21 cellular contexts compared by ENCODE assay signal in genomic region chr11:56401858-56402461, GRCh38. TPM values are rescaled to one million over a fixed set of nuclear protein-coding genes. Genes with fewer than 3 reads are reported as not detected.
"Had no signal": no experiment of that assay in that cellular context is flagged by ENCODE, and none has a peak within 500 bp of the region (broad histone marks: within the 10 kb centered on the region; RNA-seq: fewer than 3 reads in every experiment).

No MANE protein-coding gene starts in this region.

RNA-seq across cellular contexts. Expression of gene OR5AL1, which starts 10.5 kb away (rescaled TPM):
- total RNA-seq: naive thymus-derived CD4-positive, alpha-beta T cell; natural killer cell; omental fat pad; osteocyte; pancreas; progenitor cell of endocrine pancreas; psoas muscle; renal cortical epithelial cell; sciatic nerve; smooth muscle cell; spleen; stomach; subcutaneous adipose tissue; temporal lobe; thoracic aorta; thyroid gland; tibial nerve; upper lobe of left lung; ureter; vagina had no signal
- polyA plus RNA-seq: naive thymus-derived CD4-positive, alpha-beta T cell; neural cell; pancreas; psoas muscle; smooth muscle cell; spleen; stomach had no signal

RNA-seq across cellular contexts. Expression of gene OR8U1, which starts 26.5 kb away (rescaled TPM):
- total RNA-seq: naive thymus-derived CD4-positive, alpha-beta T cell; natural killer cell; omental fat pad; osteocyte; pancreas; progenitor cell of endocrine pancreas; psoas muscle; renal cortical epithelial cell; sciatic nerve; smooth muscle cell; spleen; stomach; subcutaneous adipose tissue; temporal lobe; thoracic aorta; thyroid gland; tibial nerve; upper lobe of left lung; ureter; vagina had no signal
- polyA plus RNA-seq: naive thymus-derived CD4-positive, alpha-beta T cell; neural cell; psoas muscle; smooth muscle cell; spleen; stomach had no signal

RNA-seq across cellular contexts. Expression of gene OR8J1, which starts 47.9 kb away (rescaled TPM):
- total RNA-seq: naive thymus-derived CD4-positive, alpha-beta T cell; natural killer cell; omental fat pad; osteocyte; pancreas; progenitor cell of endocrine pancreas; psoas muscle; renal cortical epithelial cell; sciatic nerve; smooth muscle cell; spleen; stomach; subcutaneous adipose tissue; temporal lobe; thoracic aorta; thyroid gland; tibial nerve; upper lobe of left lung; ureter; vagina had no signal
- polyA plus RNA-seq: naive thymus-derived CD4-positive, alpha-beta T cell; neural cell; pancreas; psoas muscle; smooth muscle cell; spleen; stomach had no signal

RNA-seq across cellular contexts. Expression of gene OR8K1, which starts 56.1 kb away (rescaled TPM):
- total RNA-seq: naive thymus-derived CD4-positive, alpha-beta T cell; natural killer cell; omental fat pad; osteocyte; pancreas; progenitor cell of endocrine pancreas; psoas muscle; renal cortical epithelial cell; sciatic nerve; smooth muscle cell; spleen; stomach; subcutaneous adipose tissue; temporal lobe; thoracic aorta; thyroid gland; tibial nerve; upper lobe of left lung; ureter; vagina had no signal
- polyA plus RNA-seq: naive thymus-derived CD4-positive, alpha-beta T cell; neural cell; pancreas; psoas muscle; smooth muscle cell; spleen; stomach had no signal
